1 cellular context compared by ENCODE assay signal in genomic region chr16:84550096-84550495, GRCh38.
TF ChIP-seq lines count a peak whose summit lies in the region.

No MANE protein-coding gene starts in this region.

TF ChIP-seq in HEK293, 187 proteins besides CTCF, POLR2A, EP300 and RAD21 (continued from another document):
- TF ChIP-seq PRDM10 (tag by site-specific recombination; IDR thresholded peaks at IDR 0.05) (peak; percentile 77), ZNF670 (tag by site-specific recombination; IDR thresholded peaks at IDR 0.05; ENCODE audit: low read depth) (no peak), ZNF184 (tag by site-specific recombination; IDR thresholded peaks at IDR 0.05) (no peak), ZNF629 (tag by site-specific recombination; IDR thresholded peaks at IDR 0.05) (peak; percentile 71), ZNF560 (tag by site-specific recombination; IDR thresholded peaks at IDR 0.05; ENCODE audit: borderline replicate concordance) (no peak)
